25 cellular contexts compared by ENCODE assay signal in the genomic region with DNA sequence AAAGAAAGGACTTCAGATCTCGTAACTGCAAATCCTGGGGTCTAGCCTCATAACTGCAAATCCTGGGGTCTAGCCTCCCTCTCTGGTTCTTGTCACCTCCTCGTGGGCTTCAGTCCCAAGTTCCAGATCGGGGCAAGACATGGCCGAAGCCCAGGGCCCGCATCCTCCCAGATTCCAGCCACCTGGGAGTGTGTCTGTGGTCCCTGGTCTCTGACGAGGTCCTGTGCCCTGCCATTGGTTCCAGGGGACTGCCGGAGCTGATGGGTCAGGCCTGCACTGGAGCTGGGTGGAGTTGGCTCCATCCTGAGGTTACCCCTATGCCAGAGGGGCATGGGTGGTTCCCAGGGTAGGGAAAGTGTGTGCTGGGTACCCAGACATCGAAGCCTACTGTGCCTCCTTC.
"Had no signal": no experiment of that assay in that cellular context is flagged by ENCODE, and none has a peak within 500 bp of the region (broad histone marks: within the 10 kb centered on the region; RNA-seq: fewer than 3 reads in every experiment).

No MANE protein-coding gene starts in this region.

- H3K27ac Mint-ChIP-seq: activated CD4-positive, alpha-beta memory T cell treated with anti-CD3 and anti-CD28 coated beads for 36 hours; activated CD4-positive, alpha-beta T cell treated with anti-CD3 and anti-CD28 coated beads, Interleukin-2, amount 10 ng/mL, durations not matched to agents 7 days and 5 days; activated naive CD4-positive, alpha-beta T cell treated with anti-CD3 and anti-CD28 coated beads, Interleukin-2, amount 50 U/mL, for 24 hours; activated T-cell treated with anti-CD3 and anti-CD28 coated beads, Interleukin-2, amount 50 U/mL, for 72 hours; activated T-helper 2 cell treated with anti-CD3 and anti-CD28 coated beads, Interferon-gamma antibody, Interleukin-2, Interleukin-4, amounts not matched to agents 10 μg/mL and 5 μg/mL and 100 μg/mL, durations not matched to agents 14 hours and 24 hours and 36 hours; brain; IgD-negative memory B cell had no signal

- ATAC-seq: activated T-cell treated with anti-CD3 and anti-CD28 coated beads, Interleukin-2, amount 50 U/mL, for 72 hours; Right ventricle myocardium inferior had no signal

- H3K4me3 Mint-ChIP-seq: activated CD4-positive, alpha-beta memory T cell treated with anti-CD3 and anti-CD28 coated beads for 36 hours; activated CD4-positive, alpha-beta T cell treated with anti-CD3 and anti-CD28 coated beads, Interleukin-2, amount 10 ng/mL, durations not matched to agents 7 days and 5 days; activated naive CD4-positive, alpha-beta T cell treated with anti-CD3 and anti-CD28 coated beads, Interleukin-2, amount 50 U/mL, for 24 hours; activated T-cell treated with anti-CD3 and anti-CD28 coated beads, Interleukin-2, amount 50 U/mL, for 72 hours; brain had no signal

- H3K36me3 Mint-ChIP-seq: activated CD4-positive, alpha-beta memory T cell treated with anti-CD3 and anti-CD28 coated beads for 36 hours; activated naive CD4-positive, alpha-beta T cell treated with anti-CD3 and anti-CD28 coated beads, Interleukin-2, amount 50 U/mL, for 24 hours; brain had no signal

- H3K9me3 Mint-ChIP-seq: activated CD4-positive, alpha-beta memory T cell treated with anti-CD3 and anti-CD28 coated beads for 36 hours; activated CD4-positive, alpha-beta T cell treated with anti-CD3 and anti-CD28 coated beads, Interleukin-2, amount 10 ng/mL, durations not matched to agents 7 days and 5 days; activated naive CD4-positive, alpha-beta T cell treated with anti-CD3 and anti-CD28 coated beads, Interleukin-2, amount 50 U/mL, for 24 hours; activated T-cell treated with anti-CD3 and anti-CD28 coated beads, Interleukin-2, amount 50 U/mL, for 72 hours; activated T-helper 2 cell treated with anti-CD3 and anti-CD28 coated beads, Interferon-gamma antibody, Interleukin-2, Interleukin-4, amounts not matched to agents 10 μg/mL and 5 μg/mL and 100 μg/mL, durations not matched to agents 14 hours and 24 hours and 36 hours had no signal

- H3K27me3 Mint-ChIP-seq: activated CD4-positive, alpha-beta T cell treated with anti-CD3 and anti-CD28 coated beads, Interleukin-2, amount 10 ng/mL, durations not matched to agents 7 days and 5 days; activated naive CD4-positive, alpha-beta T cell treated with anti-CD3 and anti-CD28 coated beads, Interleukin-2, amount 50 U/mL, for 24 hours had no signal

- DNase-seq: activated CD4-positive, alpha-beta memory T cell treated with anti-CD3 and anti-CD28 coated beads for 36 hours; activated CD4-positive, alpha-beta T cell treated with anti-CD3 and anti-CD28 coated beads, Interleukin-2, amount 10 ng/mL, durations not matched to agents 7 days and 5 days; activated CD4-positive, CD25-positive, alpha-beta regulatory T cell; activated CD8-positive, alpha-beta memory T cell treated with anti-CD3 and anti-CD28 coated beads, Interleukin-2, amount 50 U/mL, for 4 hours; activated naive CD4-positive, alpha-beta T cell; activated T-cell treated with anti-CD3 and anti-CD28 coated beads, Interleukin-2, amount 50 U/mL, for 72 hours; amygdala; KG1; NCI-H1092; NCI-H1417; NCI-H1930; NCI-H2171 treated with DMSO at 0.1 percent for 48 hours; NCI-H345; NCI-H510A; NCI-H526 treated with DMSO at 0.1 percent for 48 hours; NCI-H82; RPMI8226; SJCRH30; SK-N-SH; T-helper 1 cell had no signal

- H3K4me1 Mint-ChIP-seq: brain had no signal
